In the genomic region with DNA sequence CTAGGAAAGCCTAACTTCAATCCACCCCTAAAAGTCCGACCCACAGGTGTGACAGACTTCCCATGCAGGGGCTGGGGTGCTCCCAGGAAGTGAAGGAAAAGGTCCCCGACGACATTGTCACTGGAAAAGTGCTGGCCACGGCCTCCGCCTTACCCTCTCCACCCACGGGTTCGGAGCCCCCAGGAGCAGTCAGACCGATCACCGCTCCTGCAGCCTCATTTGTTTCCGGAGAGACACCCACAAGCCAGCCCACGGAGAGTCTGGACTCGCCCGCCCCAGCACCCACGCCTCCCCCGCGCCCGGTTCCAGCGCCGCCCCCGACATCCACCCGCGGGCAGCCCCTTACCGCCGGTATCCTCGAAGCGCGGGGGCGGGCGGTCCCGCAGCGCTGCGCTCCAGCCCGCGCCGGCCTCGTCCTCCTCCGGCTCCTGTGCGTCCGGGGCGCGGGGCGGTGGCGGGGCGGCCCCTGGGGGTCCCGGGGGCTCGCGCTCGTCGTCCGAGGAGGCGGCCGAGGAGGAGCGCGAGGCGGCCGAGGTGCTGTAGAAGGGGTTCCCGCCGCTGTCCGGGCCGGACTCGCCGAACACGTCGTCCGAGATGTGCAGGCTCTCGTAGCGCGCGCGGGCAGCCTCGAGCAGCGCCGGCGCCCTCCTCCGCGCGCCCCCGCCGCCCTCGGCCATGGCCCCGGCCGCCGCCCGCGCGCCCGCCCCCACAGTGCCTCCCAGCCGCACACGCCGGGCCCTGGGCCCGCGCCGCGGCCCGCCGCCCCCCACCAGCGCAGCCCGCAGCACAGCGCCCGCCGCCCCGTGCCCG, we compare ENCODE assay signal across 8 cellular contexts. TPM values are rescaled to one million over a fixed set of nuclear protein-coding genes. Genes with fewer than 3 reads are reported as not detected.
DNase-seq lines count a peak whose midpoint lies in the region; ATAC-seq and TF ChIP-seq lines count a peak whose summit lies in the region.

No MANE protein-coding gene starts in this region.

- H3K4me1 ChIP-seq in GM23248 (ENCODE audit: insufficient read depth) = no peaks in the 10 kb centered on the region
- peaks cover 0 to 20% (median 3%) of the 10 kb centered on the region in 4 donors for H3K4me1 ChIP-seq in tibial nerve

- peaks cover 29% of the 10 kb centered on the region for H3K27me3 ChIP-seq in GM23248 (replicated peaks; ENCODE audit: insufficient read depth)
- peaks cover 25% of the 10 kb centered on the region for H3K27me3 ChIP-seq in kidney epithelial cell (ENCODE audit: control insufficient read depth, insufficient read depth, low read length)
- H3K27me3 ChIP-seq in tibial nerve = peaks cover 0 to 58% of the 10 kb centered on the region in 2 donors

- H3K9me3 ChIP-seq in GM23248 (ENCODE audit: low read depth) (no peaks in the 10 kb centered on the region), tibial nerve (peaks cover 0 to under 1% (median 0%) of the 10 kb centered on the region in 4 donors)

- H3K27ac Mint-ChIP-seq in activated T-helper 17 cell treated with anti-CD3 and anti-CD28 coated beads, Interleukin-2, amount 50 U/mL, for 72 hours = no peak overlapping the region

- H3K36me3 ChIP-seq in GM23248 (ENCODE audit: low read depth) (no peaks in the 10 kb centered on the region), kidney epithelial cell (ENCODE audit: control insufficient read depth, insufficient read depth, low read length) (no peaks in the 10 kb centered on the region), tibial nerve (no peaks in the 10 kb centered on the region)

- no peaks in the 10 kb centered on the region for H3K9me2 ChIP-seq in GM23248 (ENCODE audit: insufficient read depth)

- peaks cover 15% of the 10 kb centered on the region for H3K36me3 Mint-ChIP-seq in activated T-helper 17 cell treated with anti-CD3 and anti-CD28 coated beads, Interleukin-2, amount 50 U/mL, for 72 hours (ENCODE audit: low read depth)

- no peak overlapping the region for H3K27ac ChIP-seq in GM23248
- H3K27ac ChIP-seq in tibial nerve = peak overlapping the region in 1 of 4 donors; percentile 58

- peaks cover 56% of the 10 kb centered on the region for H3K27me3 Mint-ChIP-seq in activated T-helper 17 cell treated with anti-CD3 and anti-CD28 coated beads, Interleukin-2, amount 50 U/mL, for 72 hours

- peak overlapping the region; percentile 54 for H3K4me3 Mint-ChIP-seq in activated T-helper 17 cell treated with anti-CD3 and anti-CD28 coated beads, Interleukin-2, amount 50 U/mL, for 72 hours

- no peak overlapping the region for H2AFZ ChIP-seq in GM23248

- no peak for ATAC-seq in activated T-helper 17 cell treated with anti-CD3 and anti-CD28 coated beads, Interleukin-2, amount 50 U/mL, for 72 hours (replicated peaks)
- ATAC-seq in GM21360 (IDR thresholded peaks at IDR 0.05; ENCODE audit: unreplicated experiment) (no peak), HG02610 (IDR thresholded peaks at IDR 0.05; ENCODE audit: unreplicated experiment) (no peak)

- H3K9ac ChIP-seq in GM23248 = no peak overlapping the region

- peaks cover 4% of the 10 kb centered on the region for H3K9me3 Mint-ChIP-seq in activated T-helper 17 cell treated with anti-CD3 and anti-CD28 coated beads, Interleukin-2, amount 50 U/mL, for 72 hours

- TF ChIP-seq EP300 in tibial nerve (IDR thresholded peaks at IDR 0.05) = no peak

- TF ChIP-seq CTCF in kidney epithelial cell (IDR thresholded peaks at IDR 0.05; ENCODE audit: insufficient read depth, low read length, poor library complexity, severe bottlenecking) (no peak), tibial nerve (IDR thresholded peaks at IDR 0.05) (no peak)

- peak overlapping the region; percentile 29 for H3K4me3 ChIP-seq in GM23248
- H3K4me3 ChIP-seq in kidney epithelial cell (ENCODE audit: low read depth, low read length) = peak overlapping the region; percentile 40
- peak overlapping the region; percentile 12 to 60 (median 22) for H3K4me3 ChIP-seq in tibial nerve

- no peaks in the 10 kb centered on the region for H3F3A ChIP-seq in GM23248 (ENCODE audit: insufficient read depth)

- DNase-seq in 8988T (peak; percentile 43), GM23248 (peak; percentile 48), kidney epithelial cell (ENCODE audit: low read depth) (no peak), tibial nerve (ENCODE audit: low spot score in 2 of 2) (no peak), superior temporal gyrus (ENCODE audit: extremely low spot score) (no peak)

- in situ Hi-C loops in GM23248 (cut with MboI) = no loop called here

- no peaks in the 10 kb centered on the region for H3K79me2 ChIP-seq in GM23248 (ENCODE audit: insufficient read depth)

- no peak for TF ChIP-seq POLR2A in tibial nerve (IDR thresholded peaks at IDR 0.05)

- 0 to 6% methylated on average over 10 to 73 of the region's 103 CpGs for WGBS in GM23248 (ENCODE audit: low coverage in 1 of 2, low lambda C conversion rate in 2 of 2, missing lambda C conversion rate in 2 of 2), 2 experiments
- WGBS in tibial nerve, 2 donors = 0 to 4% methylated on average over 9 to 22 of the region's 103 CpGs

- H4K20me1 ChIP-seq in GM23248 (ENCODE audit: insufficient read depth) = no peaks in the 10 kb centered on the region

- no peak overlapping the region for H3K4me2 ChIP-seq in GM23248 (ENCODE audit: unreplicated experiment)

- H3K4me1 Mint-ChIP-seq in activated T-helper 17 cell treated with anti-CD3 and anti-CD28 coated beads, Interleukin-2, amount 50 U/mL, for 72 hours = peaks cover 5% of the 10 kb centered on the region

RNA-seq across cellular contexts. Expression of a gene that starts 0.7 kb away (rescaled TPM):
- 0.32 and 3.8 TPM in 2 replicates for total RNA-seq in GM23248 (2014; rRNA removed; shearing (Covaris generic))
- 0.15 and 0.23 TPM in 2 replicates for polyA plus RNA-seq in GM23248 (2016; fragmentation: Nextera tagmentation; extraction: Ambion mirVana)
- under 1 TPM in 1 of 2 donors, not detected in 1; 0.52 TPM for total RNA-seq in activated T-helper 17 cell treated with anti-CD3 and anti-CD28 coated beads, Interleukin-2, amount 50 U/mL, for 72 hours
- total RNA-seq in kidney epithelial cell (54.0 and 70.7 TPM in 2 replicates), tibial nerve (1 to 10 TPM; 1.4 to 5.1 (median 2.2) TPM)

Comparison
In these comparisons a context has a peak if more than half of its experiments do, and no peak if none do; other contexts are left out.
1. DNase-seq: peak in 8988T (single experiment) and GM23248 (single experiment); none in kidney epithelial cell (single experiment), tibial nerve (0 of 2) and superior temporal gyrus (single experiment).
2. Peak in every context shown above with its lines, with median percentiles within 50 percentile points of each other: H3K4me3 ChIP-seq.